Comparison of ENCODE assay signal across 1 cellular context in genomic region chr10:34737772-34738169, GRCh38.
TF ChIP-seq lines count a peak whose summit lies in the region.

No MANE protein-coding gene starts in this region.

TF ChIP-seq in liver, 16 proteins besides CTCF, POLR2A, EP300 and RAD21 (continued from another document):
- TF ChIP-seq REST (IDR thresholded peaks at IDR 0.05) (no peak), JUND (IDR thresholded peaks at IDR 0.05) (no peak), TAF1 (conservative IDR thresholded peaks at IDR 0.05) (no peak), FOXA1 (IDR thresholded peaks at IDR 0.05) (no peak)
